Comparison of ENCODE assay signal across 1 cellular context in the genomic region with DNA sequence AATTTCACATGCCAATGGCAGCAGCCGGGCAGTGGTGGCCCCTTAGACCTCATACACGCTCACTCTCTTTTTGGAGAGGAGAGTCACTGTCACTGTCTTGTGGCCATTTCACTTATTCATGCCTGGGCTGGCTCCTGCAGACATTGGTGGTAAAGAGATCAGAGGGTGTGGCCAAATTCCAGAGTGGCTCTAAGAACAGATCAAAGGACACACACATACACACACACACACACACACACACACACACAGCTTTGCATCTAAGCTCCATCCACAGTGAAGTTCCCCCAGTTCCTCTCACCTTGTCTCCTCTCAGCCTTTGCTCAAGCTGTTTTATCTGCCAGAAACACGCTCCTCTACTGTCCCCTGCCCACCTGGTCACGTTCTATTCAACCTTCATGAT.
TF ChIP-seq lines count a peak whose summit lies in the region.

No MANE protein-coding gene starts in this region.

TF ChIP-seq in HEK293, 187 proteins besides CTCF, POLR2A, EP300 and RAD21 (continued from another document):
- TF ChIP-seq, protein P1, sequence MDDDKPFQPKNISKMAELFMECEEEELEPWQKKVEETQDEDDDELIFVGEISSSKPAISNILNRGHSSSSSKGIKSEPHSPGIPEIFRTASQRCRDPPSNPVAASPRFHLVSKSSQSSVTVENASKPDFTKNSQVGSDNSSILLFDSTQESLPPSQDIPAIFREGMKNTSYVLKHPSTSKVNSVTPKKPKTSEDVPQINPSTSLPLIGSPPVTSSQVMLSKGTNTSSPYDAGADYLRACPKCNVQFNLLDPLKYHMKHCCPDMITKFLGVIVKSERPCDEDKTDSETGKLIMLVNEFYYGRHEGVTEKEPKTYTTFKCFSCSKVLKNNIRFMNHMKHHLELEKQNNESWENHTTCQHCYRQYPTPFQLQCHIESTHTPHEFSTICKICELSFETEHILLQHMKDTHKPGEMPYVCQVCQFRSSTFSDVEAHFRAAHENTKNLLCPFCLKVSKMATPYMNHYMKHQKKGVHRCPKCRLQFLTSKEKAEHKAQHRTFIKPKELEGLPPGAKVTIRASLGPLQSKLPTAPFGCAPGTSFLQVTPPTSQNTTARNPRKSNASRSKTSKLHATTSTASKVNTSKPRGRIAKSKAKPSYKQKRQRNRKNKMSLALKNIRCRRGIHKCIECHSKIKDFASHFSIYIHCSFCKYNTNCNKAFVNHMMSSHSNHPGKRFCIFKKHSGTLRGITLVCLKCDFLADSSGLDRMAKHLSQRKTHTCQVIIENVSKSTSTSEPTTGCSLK (tag by site-specific recombination; IDR thresholded peaks at IDR 0.05): no peak
- TF ChIP-seq PRDM2 (tag by site-specific recombination; IDR thresholded peaks at IDR 0.05; ENCODE audit: borderline replicate concordance) (no peak), ZNF704 (tag by site-specific recombination; IDR thresholded peaks at IDR 0.05) (no peak), ZNF600 (tag by site-specific recombination; IDR thresholded peaks at IDR 0.05) (no peak), ZNF211 (tag by site-specific recombination; IDR thresholded peaks at IDR 0.05; ENCODE audit: low read depth) (no peak), PRDM1 (tag by site-specific recombination; IDR thresholded peaks at IDR 0.05) (peak; percentile 43), EGR2 (tag by site-specific recombination; IDR thresholded peaks at IDR 0.05; ENCODE audit: low read depth) (no peak), ZNF610 (tag by site-specific recombination; IDR thresholded peaks at IDR 0.05; ENCODE audit: borderline replicate concordance) (no peak), ZNF26 (tag by site-specific recombination; IDR thresholded peaks at IDR 0.05) (no peak)
